In genomic region chr21:35399706-35400105, GRCh38 we compare ENCODE assay signal across 12 cellular contexts.
DNase-seq lines count a peak whose midpoint lies in the region; ATAC-seq and TF ChIP-seq lines count a peak whose summit lies in the region.
"Had no signal": no experiment of that assay in that cellular context is flagged by ENCODE, and none has a peak within 500 bp of the region (broad histone marks: within the 10 kb centered on the region; RNA-seq: fewer than 3 reads in every experiment).

No MANE protein-coding gene starts in this region.

- TF ChIP-seq CTCF in Calu3 (IDR thresholded peaks at IDR 0.05; ENCODE audit: unreplicated experiment): no peak
- no peak for TF ChIP-seq CTCF in OCI-LY3 (IDR thresholded peaks at IDR 0.05; ENCODE audit: low read depth, low read length)
- no peak for TF ChIP-seq CTCF in chondrocyte (IDR thresholded peaks at IDR 0.05)

- peak overlapping the region; percentile 76 for H3K9ac ChIP-seq in OCI-LY3 (ENCODE audit: low read length)

- H3K36me3 Mint-ChIP-seq in Calu3 (ENCODE audit: insufficient read depth, unreplicated experiment): no peaks in the 10 kb centered on the region
- H3K36me3 Mint-ChIP-seq in chondrocyte (ENCODE audit: low read depth): peaks cover 2% of the 10 kb centered on the region

- peak overlapping the region; percentile 65 for H3K4me2 ChIP-seq in OCI-LY3 (ENCODE audit: low read length)

- DNase-seq in ACHN: peak; percentile 32
- DNase-seq in Calu3: no peak
- no peak for DNase-seq in chondrocyte (ENCODE audit: low spot score)
- no peak for DNase-seq in stimulated activated CD4-positive, alpha-beta T cell treated with anti-CD3 and anti-CD28 coated beads, Interleukin-1b, Interleukin-23, amount 100 ng/mL, for 48 hours
- no peak for DNase-seq in right cardiac atrium
- DNase-seq: cerebellar nuclear complex; midbrain; nucleus accumbens; stimulated activated CD8-positive, alpha-beta memory T cell treated with anti-CD3 and anti-CD28 coated beads, Interleukin-4, amount 100 ng/mL, for 48 hours had no signal

- H3K27ac ChIP-seq in OCI-LY3 (ENCODE audit: low read length) (peak overlapping the region; percentile 87), right cardiac atrium (ENCODE audit: low read length) (no peak overlapping the region)

- peak overlapping the region; percentile 85 for H3K27ac Mint-ChIP-seq in Calu3 (ENCODE audit: unreplicated experiment)
- peak overlapping the region; percentile 60 for H3K27ac Mint-ChIP-seq in chondrocyte (ENCODE audit: unreplicated experiment)

- H3K27me3 Mint-ChIP-seq in Calu3 (ENCODE audit: unreplicated experiment) (no peaks in the 10 kb centered on the region), chondrocyte (ENCODE audit: low read depth) (no peaks in the 10 kb centered on the region)

- H3K27me3 ChIP-seq in OCI-LY3 (ENCODE audit: low read depth, low read length) (no peaks in the 10 kb centered on the region), right cardiac atrium (ENCODE audit: control insufficient read depth, insufficient read depth) (no peaks in the 10 kb centered on the region)

- no TSS peak for BruUV-seq in Calu3 (replicated peaks; lab: Mats Ljungman, UMichigan)

- H3K9me3 ChIP-seq in OCI-LY3 (ENCODE audit: insufficient read depth, low read length): no peaks in the 10 kb centered on the region
- H3K9me3 ChIP-seq in right cardiac atrium (ENCODE audit: control insufficient read depth, low read length): no peaks in the 10 kb centered on the region

- H3K4me3 Mint-ChIP-seq in Calu3 (ENCODE audit: low read depth, unreplicated experiment): no peak overlapping the region
- no peak overlapping the region for H3K4me3 Mint-ChIP-seq in chondrocyte (ENCODE audit: unreplicated experiment)

- H4K20me1 ChIP-seq in OCI-LY3 (ENCODE audit: insufficient read depth, low read length): no peaks in the 10 kb centered on the region

- H3K4me1 Mint-ChIP-seq in Calu3 (ENCODE audit: low read depth, unreplicated experiment) (peaks cover 34% of the 10 kb centered on the region), chondrocyte (ENCODE audit: low read depth) (peaks cover 42% of the 10 kb centered on the region)

- CTCF ChIA-PET in Calu3 (lab: Charles Lee): interaction anchor here (0.6 to 2.3 kb wide), 11 partner anchors 108 to 628 kb away, joined by 3 to 11 read pairs (median 8); no protein-coding TSS in a partner anchor

- no peaks in the 10 kb centered on the region for H3K36me3 ChIP-seq in OCI-LY3 (replicated peaks; ENCODE audit: low read depth, low read length)

- peaks cover 31% of the 10 kb centered on the region for H3K4me1 ChIP-seq in OCI-LY3 (ENCODE audit: low read length)
- no peaks in the 10 kb centered on the region for H3K4me1 ChIP-seq in right cardiac atrium (ENCODE audit: control insufficient read depth, insufficient read depth, low read length)

- WGBS in right cardiac atrium: 75% methylated on average over 5 of the region's 5 CpGs

- intact Hi-C loops in Calu3 (cut with micrococcal nuclease; ENCODE audit: unreplicated experiment): loop anchor here (1.0 to 10.0 kb wide), 7 partner anchors 108 to 509 kb away; no protein-coding TSS in a partner anchor
- intact Hi-C loops in right cardiac atrium (cut with DNase I): loop anchor here in 2 of 4 donors (5.0 to 10.0 kb wide), 3 partner anchors 355 to 512 kb away; partner anchors contain the start of gene RUNX1 (in 1 of the 2)

- no peak overlapping the region for H2AFZ ChIP-seq in OCI-LY3 (ENCODE audit: low read depth, low read length)

- no peaks in the 10 kb centered on the region for H3K9me3 Mint-ChIP-seq in Calu3 (ENCODE audit: low read depth, unreplicated experiment)
- peaks cover 3% of the 10 kb centered on the region for H3K9me3 Mint-ChIP-seq in chondrocyte (ENCODE audit: low read depth)

- H3K4me3 ChIP-seq in OCI-LY3 (ENCODE audit: low read length): peak overlapping the region; percentile 63
- no peak overlapping the region for H3K4me3 ChIP-seq in right cardiac atrium (ENCODE audit: low read length)

- in situ Hi-C loops in ACHN (cut with HindIII; ENCODE audit: low pct_ligation_motif_present, low pct_unique_long_range_greater_than_20kb, low sequenced_read_pairs): no loop called here

- ATAC-seq in GM19324 (IDR thresholded peaks at IDR 0.05; ENCODE audit: low FRiP score, unreplicated experiment) (no peak), HG02588 (IDR thresholded peaks at IDR 0.05; ENCODE audit: unreplicated experiment) (no peak), right cardiac atrium (no peak)

- H3K79me2 ChIP-seq in OCI-LY3 (ENCODE audit: low read length): no peaks in the 10 kb centered on the region
